25 cellular contexts compared by ENCODE assay signal in genomic region chr17:77951123-77951522, GRCh38.
"Had no signal": no experiment of that assay in that cellular context is flagged by ENCODE, and none has a peak within 500 bp of the region (broad histone marks: within the 10 kb centered on the region; RNA-seq: fewer than 3 reads in every experiment).

No MANE protein-coding gene starts in this region.

- ATAC-seq: natural killer cell; right cardiac atrium; right lobe of liver; stimulated activated effector memory CD8-positive, alpha-beta T cell treated with anti-CD3 and anti-CD28 coated beads, Interleukin-12 subunit alpha, Interleukin-12 subunit beta, amount 100 ng/mL, for 72 hours; stimulated activated naive B cell treated with anti-CD40 and anti-IgM and Interleukin-4, amounts not matched to agents 10 μg/mL and 1 μg/mL and 100 μg/mL, for 72 hours had no signal

- H3K27ac ChIP-seq: neural progenitor cell, ovary, parathyroid adenoma, prostate gland, right lobe of liver, sigmoid colon, stomach, thoracic aorta, thyroid gland, tibial nerve, upper lobe of left lung, vagina had no signal

- DNase-seq: natural killer cell; occipital lobe; ovary; retina; right cardiac atrium; sigmoid colon; small intestine; stimulated activated CD4-positive, alpha-beta T cell treated with anti-CD3 and anti-CD28 coated beads, Interleukin-15, amount 100 ng/mL, for 24 hours; stimulated activated CD4-positive, alpha-beta T cell treated with anti-CD3 and anti-CD28 coated beads, Interleukin-2, amount 100 ng/mL, for 24 hours; stimulated activated CD4-positive, alpha-beta T cell treated with anti-CD3 and anti-CD28 coated beads, Interleukin-2, amount 100 ng/mL, for 48 hours; stimulated activated CD4-positive, alpha-beta T cell treated with anti-CD3 and anti-CD28 coated beads, Interleukin-4, amount 100 ng/mL, for 24 hours; stimulated activated naive B cell treated with anti-CD40 and anti-IgM and Interleukin-4, amounts not matched to agents 10 μg/mL and 1 μg/mL and 100 μg/mL, for 72 hours; stimulated activated naive CD4-positive, alpha-beta T cell treated with Interleukin-2 at 50 U/mL for 16 hours; stomach; thyroid gland; trophoblast cell; upper lobe of left lung had no signal

- H3K36me3 ChIP-seq: neural progenitor cell, ovary, prostate gland, right lobe of liver, sigmoid colon, stomach, thoracic aorta, thyroid gland, tibial nerve, upper lobe of left lung, vagina had no signal

- H3K27me3 ChIP-seq: ovary, right lobe of liver, sigmoid colon, thyroid gland, tibial nerve, upper lobe of left lung, vagina had no signal

- H3K9me3 ChIP-seq: ovary, prostate gland, right lobe of liver, sigmoid colon, stomach, thoracic aorta, thyroid gland, tibial nerve, upper lobe of left lung, vagina had no signal

- H3K4me3 ChIP-seq: neural progenitor cell, ovary, prostate gland, right lobe of liver, sigmoid colon, stomach, thoracic aorta, thyroid gland, tibial nerve, upper lobe of left lung, vagina had no signal

- H3K4me1 ChIP-seq: neural progenitor cell, parathyroid adenoma, prostate gland, right lobe of liver, sigmoid colon, thyroid gland, tibial nerve, upper lobe of left lung, vagina had no signal
